2 cellular contexts compared by ENCODE assay signal in the genomic region with DNA sequence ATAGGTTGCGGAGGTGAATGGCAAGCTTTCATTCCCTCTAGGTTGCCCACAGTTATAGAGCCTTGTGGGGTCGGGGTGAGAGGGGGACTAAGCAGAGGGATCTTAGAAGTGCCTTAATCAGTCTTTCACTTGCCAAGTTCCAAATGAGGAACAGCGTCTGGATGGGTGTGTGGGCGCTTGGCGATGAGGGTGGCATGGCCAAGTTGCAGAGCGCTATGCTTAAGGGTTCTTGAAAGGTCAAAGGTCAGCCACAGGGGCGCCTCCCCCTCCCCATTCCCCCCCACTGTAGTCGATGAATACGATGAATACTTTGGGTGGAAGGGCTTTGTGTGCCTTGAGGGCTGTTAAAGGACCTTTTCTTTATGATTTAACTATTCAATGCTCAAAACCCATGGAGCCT.
A peak's percentile ranks its signal among the peaks of the same experiment; 100 is the strongest.
TF ChIP-seq lines count a peak whose summit lies in the region.

No MANE protein-coding gene starts in this region.

TF ChIP-seq in HepG2, 621 proteins besides CTCF, POLR2A, EP300 and RAD21:
- peak; percentile 37; the same call in 1 of the 2 replicates for TF ChIP-seq NR2F6 (IDR thresholded peaks at IDR 0.05)
- no peak for TF ChIP-seq NR2F6 (CRISPR knock-in tag; IDR thresholded peaks at IDR 0.05)
- TF ChIP-seq, protein P1, sequence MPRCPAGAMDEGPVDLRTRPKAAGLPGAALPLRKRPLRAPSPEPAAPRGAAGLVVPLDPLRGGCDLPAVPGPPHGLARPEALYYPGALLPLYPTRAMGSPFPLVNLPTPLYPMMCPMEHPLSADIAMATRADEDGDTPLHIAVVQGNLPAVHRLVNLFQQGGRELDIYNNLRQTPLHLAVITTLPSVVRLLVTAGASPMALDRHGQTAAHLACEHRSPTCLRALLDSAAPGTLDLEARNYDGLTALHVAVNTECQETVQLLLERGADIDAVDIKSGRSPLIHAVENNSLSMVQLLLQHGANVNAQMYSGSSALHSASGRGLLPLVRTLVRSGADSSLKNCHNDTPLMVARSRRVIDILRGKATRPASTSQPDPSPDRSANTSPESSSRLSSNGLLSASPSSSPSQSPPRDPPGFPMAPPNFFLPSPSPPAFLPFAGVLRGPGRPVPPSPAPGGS (CRISPR knock-in tag; IDR thresholded peaks at IDR 0.05) = no peak

TF ChIP-seq in H1, 55 proteins besides CTCF, POLR2A, EP300 and RAD21:
- TF ChIP-seq, protein P2, sequence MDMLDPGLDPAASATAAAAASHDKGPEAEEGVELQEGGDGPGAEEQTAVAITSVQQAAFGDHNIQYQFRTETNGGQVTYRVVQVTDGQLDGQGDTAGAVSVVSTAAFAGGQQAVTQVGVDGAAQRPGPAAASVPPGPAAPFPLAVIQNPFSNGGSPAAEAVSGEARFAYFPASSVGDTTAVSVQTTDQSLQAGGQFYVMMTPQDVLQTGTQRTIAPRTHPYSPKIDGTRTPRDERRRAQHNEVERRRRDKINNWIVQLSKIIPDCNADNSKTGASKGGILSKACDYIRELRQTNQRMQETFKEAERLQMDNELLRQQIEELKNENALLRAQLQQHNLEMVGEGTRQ (IDR thresholded peaks at IDR 0.05; ENCODE audit: low read length) = no peak
- TF ChIP-seq TAF1 (IDR thresholded peaks at IDR 0.05; ENCODE audit: low read depth, low read length) (no peak), ASH2L (IDR thresholded peaks at IDR 0.05; ENCODE audit: low read length) (no peak), POU5F1 (IDR thresholded peaks at IDR 0.05; ENCODE audit: low read depth, low read length) (peak; percentile 54; the same call in 1 of the 2 replicates), HDAC2 (IDR thresholded peaks at IDR 0.05; ENCODE audit: borderline replicate concordance in 1 of 2, low read depth in 2 of 2, low read length in 2 of 2) (peak in 1 of 2 experiments; percentile 86; a peak in 1 of 4 replicates), SRF (IDR thresholded peaks at IDR 0.05; ENCODE audit: low read depth, low read length) (no peak), NANOG (IDR thresholded peaks at IDR 0.05; ENCODE audit: insufficient read depth, low read depth, low read length, poor library complexity, severe bottlenecking) (peak; percentile 93), BCL11A (IDR thresholded peaks at IDR 0.05; ENCODE audit: low read depth in 2 of 2, low read length in 2 of 2) (no peak), SIRT6 (IDR thresholded peaks at IDR 0.05; ENCODE audit: low read length) (no peak), HDAC6 (IDR thresholded peaks at IDR 0.05; ENCODE audit: low read depth, low read length) (no peak), FOSL1 (IDR thresholded peaks at IDR 0.05; ENCODE audit: insufficient read depth, low read depth, low read length) (no peak), RFX5 (IDR thresholded peaks at IDR 0.05; ENCODE audit: borderline replicate concordance, low read depth, low read length) (no peak), SIX5 (IDR thresholded peaks at IDR 0.05; ENCODE audit: low read depth, low read length) (no peak), GABPA (IDR thresholded peaks at IDR 0.05; ENCODE audit: borderline replicate concordance, insufficient read depth, low read length) (no peak), RXRA (IDR thresholded peaks at IDR 0.05; ENCODE audit: insufficient read depth, low read depth, low read length) (peak; percentile 87), SP1 (IDR thresholded peaks at IDR 0.05; ENCODE audit: low read depth, low read length) (0 out of 2 replicates have a peak, but pooled peaks have one; percentile 11), EGR1 (IDR thresholded peaks at IDR 0.05; ENCODE audit: borderline replicate concordance, low read depth, low read length) (no peak), PHF8 (conservative IDR thresholded peaks at IDR 0.05; ENCODE audit: low read depth, low read length) (no peak), SP4 (IDR thresholded peaks at IDR 0.05; ENCODE audit: low read length) (no peak), POLR2AphosphoS5 (IDR thresholded peaks at IDR 0.05; ENCODE audit: low read depth, low read length) (no peak; the same call in 1 of the 2 replicates)
- TF ChIP-seq, protein P3, sequence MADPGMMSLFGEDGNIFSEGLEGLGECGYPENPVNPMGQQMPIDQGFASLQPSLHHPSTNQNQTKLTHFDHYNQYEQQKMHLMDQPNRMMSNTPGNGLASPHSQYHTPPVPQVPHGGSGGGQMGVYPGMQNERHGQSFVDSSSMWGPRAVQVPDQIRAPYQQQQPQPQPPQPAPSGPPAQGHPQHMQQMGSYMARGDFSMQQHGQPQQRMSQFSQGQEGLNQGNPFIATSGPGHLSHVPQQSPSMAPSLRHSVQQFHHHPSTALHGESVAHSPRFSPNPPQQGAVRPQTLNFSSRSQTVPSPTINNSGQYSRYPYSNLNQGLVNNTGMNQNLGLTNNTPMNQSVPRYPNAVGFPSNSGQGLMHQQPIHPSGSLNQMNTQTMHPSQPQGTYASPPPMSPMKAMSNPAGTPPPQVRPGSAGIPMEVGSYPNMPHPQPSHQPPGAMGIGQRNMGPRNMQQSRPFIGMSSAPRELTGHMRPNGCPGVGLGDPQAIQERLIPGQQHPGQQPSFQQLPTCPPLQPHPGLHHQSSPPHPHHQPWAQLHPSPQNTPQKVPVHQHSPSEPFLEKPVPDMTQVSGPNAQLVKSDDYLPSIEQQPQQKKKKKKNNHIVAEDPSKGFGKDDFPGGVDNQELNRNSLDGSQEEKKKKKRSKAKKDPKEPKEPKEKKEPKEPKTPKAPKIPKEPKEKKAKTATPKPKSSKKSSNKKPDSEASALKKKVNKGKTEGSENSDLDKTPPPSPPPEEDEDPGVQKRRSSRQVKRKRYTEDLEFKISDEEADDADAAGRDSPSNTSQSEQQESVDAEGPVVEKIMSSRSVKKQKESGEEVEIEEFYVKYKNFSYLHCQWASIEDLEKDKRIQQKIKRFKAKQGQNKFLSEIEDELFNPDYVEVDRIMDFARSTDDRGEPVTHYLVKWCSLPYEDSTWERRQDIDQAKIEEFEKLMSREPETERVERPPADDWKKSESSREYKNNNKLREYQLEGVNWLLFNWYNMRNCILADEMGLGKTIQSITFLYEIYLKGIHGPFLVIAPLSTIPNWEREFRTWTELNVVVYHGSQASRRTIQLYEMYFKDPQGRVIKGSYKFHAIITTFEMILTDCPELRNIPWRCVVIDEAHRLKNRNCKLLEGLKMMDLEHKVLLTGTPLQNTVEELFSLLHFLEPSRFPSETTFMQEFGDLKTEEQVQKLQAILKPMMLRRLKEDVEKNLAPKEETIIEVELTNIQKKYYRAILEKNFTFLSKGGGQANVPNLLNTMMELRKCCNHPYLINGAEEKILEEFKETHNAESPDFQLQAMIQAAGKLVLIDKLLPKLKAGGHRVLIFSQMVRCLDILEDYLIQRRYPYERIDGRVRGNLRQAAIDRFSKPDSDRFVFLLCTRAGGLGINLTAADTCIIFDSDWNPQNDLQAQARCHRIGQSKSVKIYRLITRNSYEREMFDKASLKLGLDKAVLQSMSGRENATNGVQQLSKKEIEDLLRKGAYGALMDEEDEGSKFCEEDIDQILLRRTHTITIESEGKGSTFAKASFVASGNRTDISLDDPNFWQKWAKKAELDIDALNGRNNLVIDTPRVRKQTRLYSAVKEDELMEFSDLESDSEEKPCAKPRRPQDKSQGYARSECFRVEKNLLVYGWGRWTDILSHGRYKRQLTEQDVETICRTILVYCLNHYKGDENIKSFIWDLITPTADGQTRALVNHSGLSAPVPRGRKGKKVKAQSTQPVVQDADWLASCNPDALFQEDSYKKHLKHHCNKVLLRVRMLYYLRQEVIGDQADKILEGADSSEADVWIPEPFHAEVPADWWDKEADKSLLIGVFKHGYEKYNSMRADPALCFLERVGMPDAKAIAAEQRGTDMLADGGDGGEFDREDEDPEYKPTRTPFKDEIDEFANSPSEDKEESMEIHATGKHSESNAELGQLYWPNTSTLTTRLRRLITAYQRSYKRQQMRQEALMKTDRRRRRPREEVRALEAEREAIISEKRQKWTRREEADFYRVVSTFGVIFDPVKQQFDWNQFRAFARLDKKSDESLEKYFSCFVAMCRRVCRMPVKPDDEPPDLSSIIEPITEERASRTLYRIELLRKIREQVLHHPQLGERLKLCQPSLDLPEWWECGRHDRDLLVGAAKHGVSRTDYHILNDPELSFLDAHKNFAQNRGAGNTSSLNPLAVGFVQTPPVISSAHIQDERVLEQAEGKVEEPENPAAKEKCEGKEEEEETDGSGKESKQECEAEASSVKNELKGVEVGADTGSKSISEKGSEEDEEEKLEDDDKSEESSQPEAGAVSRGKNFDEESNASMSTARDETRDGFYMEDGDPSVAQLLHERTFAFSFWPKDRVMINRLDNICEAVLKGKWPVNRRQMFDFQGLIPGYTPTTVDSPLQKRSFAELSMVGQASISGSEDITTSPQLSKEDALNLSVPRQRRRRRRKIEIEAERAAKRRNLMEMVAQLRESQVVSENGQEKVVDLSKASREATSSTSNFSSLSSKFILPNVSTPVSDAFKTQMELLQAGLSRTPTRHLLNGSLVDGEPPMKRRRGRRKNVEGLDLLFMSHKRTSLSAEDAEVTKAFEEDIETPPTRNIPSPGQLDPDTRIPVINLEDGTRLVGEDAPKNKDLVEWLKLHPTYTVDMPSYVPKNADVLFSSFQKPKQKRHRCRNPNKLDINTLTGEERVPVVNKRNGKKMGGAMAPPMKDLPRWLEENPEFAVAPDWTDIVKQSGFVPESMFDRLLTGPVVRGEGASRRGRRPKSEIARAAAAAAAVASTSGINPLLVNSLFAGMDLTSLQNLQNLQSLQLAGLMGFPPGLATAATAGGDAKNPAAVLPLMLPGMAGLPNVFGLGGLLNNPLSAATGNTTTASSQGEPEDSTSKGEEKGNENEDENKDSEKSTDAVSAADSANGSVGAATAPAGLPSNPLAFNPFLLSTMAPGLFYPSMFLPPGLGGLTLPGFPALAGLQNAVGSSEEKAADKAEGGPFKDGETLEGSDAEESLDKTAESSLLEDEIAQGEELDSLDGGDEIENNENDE (IDR thresholded peaks at IDR 0.05; ENCODE audit: insufficient replicate concordance, low read length) = peak; percentile 91
- TF ChIP-seq, protein P4, sequence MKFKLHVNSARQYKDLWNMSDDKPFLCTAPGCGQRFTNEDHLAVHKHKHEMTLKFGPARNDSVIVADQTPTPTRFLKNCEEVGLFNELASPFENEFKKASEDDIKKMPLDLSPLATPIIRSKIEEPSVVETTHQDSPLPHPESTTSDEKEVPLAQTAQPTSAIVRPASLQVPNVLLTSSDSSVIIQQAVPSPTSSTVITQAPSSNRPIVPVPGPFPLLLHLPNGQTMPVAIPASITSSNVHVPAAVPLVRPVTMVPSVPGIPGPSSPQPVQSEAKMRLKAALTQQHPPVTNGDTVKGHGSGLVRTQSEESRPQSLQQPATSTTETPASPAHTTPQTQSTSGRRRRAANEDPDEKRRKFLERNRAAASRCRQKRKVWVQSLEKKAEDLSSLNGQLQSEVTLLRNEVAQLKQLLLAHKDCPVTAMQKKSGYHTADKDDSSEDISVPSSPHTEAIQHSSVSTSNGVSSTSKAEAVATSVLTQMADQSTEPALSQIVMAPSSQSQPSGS (IDR thresholded peaks at IDR 0.05; ENCODE audit: low read length) = no peak
